Comparison of ENCODE assay signal across 11 cellular contexts in genomic region chr10:60384708-60385398, GRCh38. TPM values are rescaled to one million over a fixed set of nuclear protein-coding genes. Genes with fewer than 3 reads are reported as not detected.
A peak's percentile ranks its signal among the peaks of the same experiment; 100 is the strongest.
DNase-seq lines count a peak whose midpoint lies in the region; ATAC-seq and TF ChIP-seq lines count a peak whose summit lies in the region.
"Had no signal": no experiment of that assay in that cellular context is flagged by ENCODE, and none has a peak within 500 bp of the region (broad histone marks: within the 10 kb centered on the region; RNA-seq: fewer than 3 reads in every experiment).

No MANE protein-coding gene starts in this region.

- H3F3A ChIP-seq in GM23248 (ENCODE audit: insufficient read depth) = peaks cover 29% of the 10 kb centered on the region
- H3F3A ChIP-seq in GM23338 (replicated peaks; ENCODE audit: low read depth) = no peaks in the 10 kb centered on the region

- H3K27ac ChIP-seq in GM23248 = peak overlapping the region; percentile 50
- H3K27ac ChIP-seq in SJCRH30 = no peak overlapping the region
- no peak overlapping the region for H3K27ac ChIP-seq in GM23338 (ENCODE audit: low read depth)
- no peak overlapping the region for H3K27ac ChIP-seq in gastrocnemius medialis

- no peak overlapping the region for H3K27ac Mint-ChIP-seq in GM23338

- no peak overlapping the region for H3K4me3 Mint-ChIP-seq in GM23338
- H3K4me3 Mint-ChIP-seq: central memory CD8-positive, alpha-beta T cell had no signal

- H3K9me3 ChIP-seq in GM23248 (ENCODE audit: low read depth) = no peaks in the 10 kb centered on the region
- H3K9me3 ChIP-seq in SJCRH30 (replicated peaks) = no peaks in the 10 kb centered on the region
- H3K9me3 ChIP-seq in gastrocnemius medialis = no peaks in the 10 kb centered on the region

- H3K4me2 ChIP-seq in GM23248 (ENCODE audit: unreplicated experiment) = peak overlapping the region; percentile 66
- no peak overlapping the region for H3K4me2 ChIP-seq in GM23338

- DNase-seq in GM23248 (peak; percentile 96), SJCRH30 (peak; percentile 22 to 27), fibroblast of pulmonary artery (ENCODE audit: low read depth) (peak; percentile 98), skeletal muscle cell (ENCODE audit: low read depth) (peak; percentile 98), GM23338 (ENCODE audit: low spot score) (no peak), gastrocnemius medialis (no peak)
- DNase-seq: activated CD4-positive, CD25-positive, alpha-beta regulatory T cell had no signal

- H3K79me2 ChIP-seq in GM23248 (ENCODE audit: insufficient read depth) (no peaks in the 10 kb centered on the region), GM23338 (replicated peaks; ENCODE audit: insufficient read depth) (no peaks in the 10 kb centered on the region)

- H3K9me2 ChIP-seq in GM23248 (ENCODE audit: insufficient read depth) = no peaks in the 10 kb centered on the region
- no peaks in the 10 kb centered on the region for H3K9me2 ChIP-seq in GM23338 (ENCODE audit: insufficient read depth)

- H2AFZ ChIP-seq in GM23248 = peak overlapping the region; percentile 21; the same call in 1 of the 2 replicates
- no peak overlapping the region for H2AFZ ChIP-seq in GM23338

- WGBS in GM23248 (ENCODE audit: low coverage in 1 of 2, low lambda C conversion rate in 2 of 2, missing lambda C conversion rate in 2 of 2), 2 experiments = 16 to 19% methylated on average over 5 of the region's 5 CpGs

- in situ Hi-C loops in GM23248 (cut with MboI) = no loop called here
- in situ Hi-C loops in gastrocnemius medialis (cut with MboI; ENCODE audit: low sequenced_read_pairs in 4 of 4) = no loop called here

- H3K4me1 Mint-ChIP-seq in GM23338 = peaks cover 15% of the 10 kb centered on the region

- TF ChIP-seq CTCF in fibroblast of pulmonary artery (IDR thresholded peaks at IDR 0.05; ENCODE audit: low read length, missing control alignments) (no peak), GM23338 (conservative IDR thresholded peaks at IDR 0.05; ENCODE audit: low read depth in 2 of 2) (no peak), gastrocnemius medialis (IDR thresholded peaks at IDR 0.05 in 4 of 5, conservative IDR thresholded peaks at IDR 0.05 in 1 of 5) (no peak)

- H4K20me1 ChIP-seq in GM23248 (ENCODE audit: insufficient read depth) = no peaks in the 10 kb centered on the region
- H4K20me1 ChIP-seq in GM23338 (replicated peaks; ENCODE audit: insufficient read depth) = no peaks in the 10 kb centered on the region

- ATAC-seq in GM23338 (no peak), gastrocnemius medialis (no peak), GM18873 (IDR thresholded peaks at IDR 0.05; ENCODE audit: low FRiP score, unreplicated experiment) (no peak), GM21529 (IDR thresholded peaks at IDR 0.05; ENCODE audit: unreplicated experiment) (no peak)
- ATAC-seq: GM12878 had no signal

- H3K27me3 ChIP-seq in GM23248 (replicated peaks; ENCODE audit: insufficient read depth) = no peaks in the 10 kb centered on the region
- no peaks in the 10 kb centered on the region for H3K27me3 ChIP-seq in SJCRH30
- peaks cover 2% of the 10 kb centered on the region; the same call in 1 of the 2 replicates for H3K27me3 ChIP-seq in GM23338 (ENCODE audit: insufficient read depth)
- no peaks in the 10 kb centered on the region for H3K27me3 ChIP-seq in gastrocnemius medialis

- no peak for TF ChIP-seq POLR2A in gastrocnemius medialis (IDR thresholded peaks at IDR 0.05)

- no peak overlapping the region; the same call in 1 of the 2 replicates for H3K4me3 ChIP-seq in GM23248
- no peak overlapping the region for H3K4me3 ChIP-seq in SJCRH30
- no peak overlapping the region for H3K4me3 ChIP-seq in fibroblast of pulmonary artery (replicated peaks; ENCODE audit: low read depth, low read length)
- no peak overlapping the region for H3K4me3 ChIP-seq in skeletal muscle cell (ENCODE audit: low read depth, low read length)
- no peak overlapping the region for H3K4me3 ChIP-seq in GM23338
- no peak overlapping the region for H3K4me3 ChIP-seq in gastrocnemius medialis
- H3K4me3 ChIP-seq: GM12878 had no signal

- H3K36me3 ChIP-seq in GM23248 (ENCODE audit: low read depth) (no peaks in the 10 kb centered on the region), SJCRH30 (no peaks in the 10 kb centered on the region), GM23338 (ENCODE audit: insufficient read depth) (no peaks in the 10 kb centered on the region), gastrocnemius medialis (no peaks in the 10 kb centered on the region)

- peaks cover 29% of the 10 kb centered on the region for H3K4me1 ChIP-seq in GM23248 (ENCODE audit: insufficient read depth)
- no peaks in the 10 kb centered on the region for H3K4me1 ChIP-seq in SJCRH30
- H3K4me1 ChIP-seq in GM23338 (ENCODE audit: insufficient read depth) = peaks cover 17% of the 10 kb centered on the region
- no peaks in the 10 kb centered on the region for H3K4me1 ChIP-seq in gastrocnemius medialis

- no peaks in the 10 kb centered on the region for H3K36me3 Mint-ChIP-seq in GM23338 (ENCODE audit: low read depth)

- H3K9me3 Mint-ChIP-seq in GM23338 = no peaks in the 10 kb centered on the region
- H3K9me3 Mint-ChIP-seq: central memory CD8-positive, alpha-beta T cell had no signal

- intact Hi-C loops in gastrocnemius medialis (cut with DNase I; ENCODE audit: low total_unique reads) = no loop called here

- peaks cover 3% of the 10 kb centered on the region for H3K27me3 Mint-ChIP-seq in GM23338 (ENCODE audit: insufficient read depth, low read depth, poor library complexity)
- H3K27me3 Mint-ChIP-seq: central memory CD8-positive, alpha-beta T cell had no signal

- H3K9ac ChIP-seq in GM23248 = no peak overlapping the region

TF ChIP-seq in GM23338, 12 proteins besides CTCF, POLR2A, EP300 and RAD21 (continues in another document):
- TF ChIP-seq NANOG (IDR thresholded peaks at IDR 0.05; ENCODE audit: borderline replicate concordance) = no peak
- no peak for TF ChIP-seq ZNF114 (CRISPR knock-in tag; IDR thresholded peaks at IDR 0.05)
- TF ChIP-seq ETS1 (IDR thresholded peaks at IDR 0.05) = no peak
- TF ChIP-seq EZH2 (IDR thresholded peaks at IDR 0.05; ENCODE audit: low read depth, unreplicated experiment) = no peak
- no peak for TF ChIP-seq JUNB (IDR thresholded peaks at IDR 0.05; ENCODE audit: unreplicated experiment)
- TF ChIP-seq REST (IDR thresholded peaks at IDR 0.05; ENCODE audit: unreplicated experiment) = no peak
- no peak for TF ChIP-seq POLR2AphosphoS5 (IDR thresholded peaks at IDR 0.05; ENCODE audit: low read depth)

RNA-seq across cellular contexts. Expression of gene ANK3, which starts 4.8 kb away (rescaled TPM):
- total RNA-seq in GM23248 (2014; rRNA removed; shearing (Covaris generic)) = 0.54 TPM in 1 of 2 replicates, not detected in the other
- polyA plus RNA-seq in GM23248 (2016; fragmentation: Nextera tagmentation; extraction: Ambion mirVana) = 0.14 and 0.75 TPM in 2 replicates
- total RNA-seq in SJCRH30 (2014; rRNA removed; shearing (Covaris generic)) = 2.5 and 2.6 TPM in 2 replicates
- total RNA-seq in GM23338 (2014; rRNA removed; shearing (Covaris generic)) = 70.5 and 85.2 TPM in 2 replicates
- polyA plus RNA-seq in GM23338 (2016; fragmentation: Nextera tagmentation; extraction: Ambion mirVana) = 41.4 and 46.5 TPM in 2 replicates
- 100 to 1,000 TPM; 125 to 171 (median 149) TPM for total RNA-seq in gastrocnemius medialis

Comparison
In these comparisons a context has a peak if more than half of its experiments do, and no peak if none do; other contexts are left out.
1. DNase-seq: peak in GM23248 (single experiment), SJCRH30 (2 of 2), fibroblast of pulmonary artery (single experiment) and skeletal muscle cell (single experiment); none in GM23338 (single experiment) and gastrocnemius medialis (0 of 2).
2. RNA of gene ANK3, which starts 4.8 kb away (total RNA-seq): 125 to 171 TPM in gastrocnemius medialis and 70.5 to 85.2 TPM in GM23338; 2.5 to 2.6 TPM in SJCRH30 and 0.54 TPM in GM23248; every median in the first group is over 10 times any median in the second.